ENCODE assay signal across 15 cellular contexts in genomic region chr5:170303564-170303963, GRCh38. TPM values are rescaled to one million over a fixed set of nuclear protein-coding genes. Genes with fewer than 3 reads are reported as not detected.
DNase-seq lines count a peak whose midpoint lies in the region; ATAC-seq, FAIRE-seq and TF ChIP-seq lines count a peak whose summit lies in the region.
"Had no signal": no experiment of that assay in that cellular context is flagged by ENCODE, and none has a peak within 500 bp of the region (broad histone marks: within the 10 kb centered on the region; RNA-seq: fewer than 3 reads in every experiment).

No MANE protein-coding gene starts in this region.

- TF ChIP-seq POLR2A in K562 (conservative IDR thresholded peaks at IDR 0.05) = no peak

- H3K9me2 ChIP-seq in OCI-LY7 (ENCODE audit: insufficient read depth, low read length) = no peaks in the 10 kb centered on the region

- CTCF ChIA-PET in OCI-LY7 (lab: Charles Lee; ENCODE audit: unreplicated experiment) (interaction anchor here (0.6 kb wide), 1 partner anchor 368 kb away, joined by 3 read pairs; no protein-coding TSS in a partner anchor), K562 (lab: Yijun Ruan, JAX; ENCODE audit: low intra/inter-chr PET ratio) (no interaction called here)

- TF ChIP-seq RAD21 in K562 (CRISPR knock-in tag; conservative IDR thresholded peaks at IDR 0.05 in 1 of 2, IDR thresholded peaks at IDR 0.05 in 1 of 2) = no peak

- H3K9me3 Mint-ChIP-seq in activated T-cell treated with anti-CD3 and anti-CD28 coated beads, Interleukin-2, amount 50 U/mL, for 24 hours = no peaks in the 10 kb centered on the region
- H3K9me3 Mint-ChIP-seq: memory B cell had no signal

- H3K27ac ChIP-seq in OCI-LY7 (ENCODE audit: low read depth, low read length, poor library complexity, severe bottlenecking) = peak overlapping the region; percentile 62
- H3K27ac ChIP-seq in K562 (ENCODE audit: extremely low read depth, low read depth, low read length) = peak overlapping the region; percentile 50; the same call in 2 of the 3 replicates
- peak overlapping the region; percentile 1 for H3K27ac ChIP-seq in subcutaneous abdominal adipose tissue (ENCODE audit: low read depth, low read length)

- H3K4me1 Mint-ChIP-seq in activated T-cell treated with anti-CD3 and anti-CD28 coated beads, Interleukin-2, amount 50 U/mL, for 24 hours (ENCODE audit: low read depth) = peaks cover 86% of the 10 kb centered on the region

- no peak for ATAC-seq in K562
- ATAC-seq: HCT116, Right ventricle myocardium inferior had no signal

- intact Hi-C loops in OCI-LY7 (cut with micrococcal nuclease; ENCODE audit: unreplicated experiment) (no loop called here), K562 (cut with micrococcal nuclease) (no loop called here)

- H3K4me2 ChIP-seq in OCI-LY7 (ENCODE audit: low read length) (peak overlapping the region; percentile 79), K562 (ENCODE audit: insufficient read depth, low read length) (peak overlapping the region; percentile 21; the same call in 1 of the 2 replicates)

- H3K9me3 ChIP-seq in OCI-LY7 (ENCODE audit: low read length) = no peaks in the 10 kb centered on the region
- H3K9me3 ChIP-seq in K562 (replicated peaks; ENCODE audit: control insufficient read depth, insufficient read depth, low read depth, low read length) = no peaks in the 10 kb centered on the region
- H3K9me3 ChIP-seq in subcutaneous abdominal adipose tissue (ENCODE audit: control insufficient read depth in 5 of 5, low read length in 5 of 5) = no peaks in the 10 kb centered on the region

- in situ Hi-C loops in K562 (cut with MboI) = no loop called here

- H3K4me3 ChIP-seq in OCI-LY7 (ENCODE audit: low read depth, low read length, poor library complexity, severe bottlenecking) (peak overlapping the region; percentile 50), K562 (no peak overlapping the region), subcutaneous abdominal adipose tissue (ENCODE audit: low read depth in 1 of 5, low read length in 5 of 5) (no peak overlapping the region)

- H3K4me3 Mint-ChIP-seq in activated T-cell treated with anti-CD3 and anti-CD28 coated beads, Interleukin-2, amount 50 U/mL, for 24 hours = peak overlapping the region; percentile 70

- no peak for DNase-seq in activated T-cell treated with anti-CD3 and anti-CD28 coated beads, Interleukin-2, amount 50 U/mL, for 24 hours
- DNase-seq in activated T-cell treated with anti-CD3 and anti-CD28 coated beads, Interleukin-2, amount 50 U/mL, for 1 hour = no peak
- DNase-seq in OCI-LY7 (ENCODE audit: low spot score) = no peak
- no peak for DNase-seq in K562 (ENCODE audit: extremely low read depth in 1 of 4, low spot score in 3 of 4)
- no peak for DNase-seq in DMS53 (lab: John Stamatoyannopoulos, UW)
- DNase-seq in NCI-H774 (lab: John Stamatoyannopoulos, UW) = no peak
- no peak for DNase-seq in NCI-H1105 (lab: John Stamatoyannopoulos, UW)
- DNase-seq: ACHN, NCI-H2029 treated with DMSO at 0.1 percent for 48 hours, occipital lobe had no signal

- TF ChIP-seq EP300 in K562 (IDR thresholded peaks at IDR 0.05; ENCODE audit: low read length) = no peak

- H2AFZ ChIP-seq in OCI-LY7 (ENCODE audit: low read length) = peak overlapping the region; percentile 82
- H2AFZ ChIP-seq in K562 (ENCODE audit: low read depth, low read length) = peak overlapping the region; percentile 76

- TF ChIP-seq CTCF in OCI-LY7 (conservative IDR thresholded peaks at IDR 0.05; ENCODE audit: low read length) (no peak), K562 (IDR thresholded peaks at IDR 0.05 in 2 of 3, conservative IDR thresholded peaks at IDR 0.05 in 1 of 3; ENCODE audit: insufficient read depth in 2 of 3, low read depth in 1 of 3, low read length in 3 of 3) (no peak)

- H3K27ac Mint-ChIP-seq in activated T-cell treated with anti-CD3 and anti-CD28 coated beads, Interleukin-2, amount 50 U/mL, for 24 hours = peak overlapping the region; percentile 95

- H3K36me3 ChIP-seq in OCI-LY7 (ENCODE audit: insufficient read depth, low read length) = no peaks in the 10 kb centered on the region
- no peaks in the 10 kb centered on the region for H3K36me3 ChIP-seq in K562 (ENCODE audit: control insufficient read depth, insufficient read depth, low read length)
- H3K36me3 ChIP-seq in subcutaneous abdominal adipose tissue (ENCODE audit: control insufficient read depth in 5 of 5, insufficient read depth in 5 of 5, low read length in 5 of 5) = no peaks in the 10 kb centered on the region

- H3K27me3 Mint-ChIP-seq in activated T-cell treated with anti-CD3 and anti-CD28 coated beads, Interleukin-2, amount 50 U/mL, for 24 hours = no peaks in the 10 kb centered on the region

- no TSS peak for BruUV-seq in OCI-LY7 (replicated peaks; lab: Mats Ljungman, UMichigan)
- BruUV-seq in K562 (replicated peaks; lab: Mats Ljungman, UMichigan) = no TSS peak

- no peaks in the 10 kb centered on the region for H3K9me1 ChIP-seq in K562 (ENCODE audit: control insufficient read depth, insufficient read depth, low read length)

- WGBS in K562 (ENCODE audit: insufficient coverage, low coverage, missing lambda C conversion rate) = 45% methylated on average over 8 of the region's 8 CpGs

- H3K36me3 Mint-ChIP-seq in activated T-cell treated with anti-CD3 and anti-CD28 coated beads, Interleukin-2, amount 50 U/mL, for 24 hours (ENCODE audit: low read depth) = no peaks in the 10 kb centered on the region
- H3K36me3 Mint-ChIP-seq: memory B cell had no signal

- no peak for FAIRE-seq in K562 (lab: Jason Lieb, UNC)

- peaks cover 36% of the 10 kb centered on the region for H3K4me1 ChIP-seq in OCI-LY7 (ENCODE audit: insufficient read depth, low read length, poor library complexity, severe bottlenecking)
- peaks cover 10 to 63% of the 10 kb centered on the region in 2 experiments for H3K4me1 ChIP-seq in K562 (replicated peaks in 1 of 2; ENCODE audit: control insufficient read depth in 2 of 2, insufficient read depth in 2 of 2, low read length in 2 of 2)
- H3K4me1 ChIP-seq in subcutaneous abdominal adipose tissue (ENCODE audit: control insufficient read depth in 5 of 5, insufficient read depth in 5 of 5, low read length in 5 of 5) = peaks cover 1 to 55% (median 31%) of the 10 kb centered on the region in 5 donors

- POLR2A ChIA-PET in OCI-LY7 (lab: Charles Lee) (interaction anchor here (0.8 to 2.3 kb wide), 6 partner anchors 10 to 30 kb away, joined by 3 to 9 read pairs (median 4); no protein-coding TSS in a partner anchor), K562 (lab: Yijun Ruan, JAX) (interaction anchor here (0.9 kb wide), 1 partner anchor 21 kb away, joined by 3 read pairs; no protein-coding TSS in a partner anchor)

- H3K9ac ChIP-seq in K562 (ENCODE audit: insufficient read depth in 1 of 2, low read depth in 2 of 2, low read length in 2 of 2) (no peak overlapping the region), subcutaneous abdominal adipose tissue (ENCODE audit: low read length in 5 of 5) (no peak overlapping the region)

- H3K79me2 ChIP-seq in OCI-LY7 (ENCODE audit: insufficient read depth, low read depth, low read length) (no peaks in the 10 kb centered on the region), K562 (ENCODE audit: control insufficient read depth, insufficient read depth, low read length) (no peaks in the 10 kb centered on the region)

- H3K27me3 ChIP-seq in K562 (ENCODE audit: control insufficient read depth in 2 of 2, insufficient read depth in 2 of 2, low read length in 2 of 2) (no peaks in the 10 kb centered on the region), subcutaneous abdominal adipose tissue (ENCODE audit: control insufficient read depth in 5 of 5, insufficient read depth in 4 of 5, low read length in 5 of 5) (no peaks in the 10 kb centered on the region)

- H4K20me1 ChIP-seq in OCI-LY7 (ENCODE audit: insufficient read depth, low read length) (no peaks in the 10 kb centered on the region), K562 (replicated peaks; ENCODE audit: control insufficient read depth, insufficient read depth, low read length) (no peaks in the 10 kb centered on the region)

TF ChIP-seq in K562, 482 proteins besides CTCF, POLR2A, EP300 and RAD21:
- TF ChIP-seq NKRF (IDR thresholded peaks at IDR 0.05; ENCODE audit: borderline replicate concordance) (no peak), ZEB2 (IDR thresholded peaks at IDR 0.05) (no peak), NR2C2 (CRISPR knock-in tag; IDR thresholded peaks at IDR 0.05) (no peak), NR2C2 (tag; IDR thresholded peaks at IDR 0.05) (0 out of 2 replicates have a peak, but pooled peaks have one; percentile 4)

RNA-seq across cellular contexts. Expression of gene LCP2, which starts 6.0 kb away (rescaled TPM):
- total RNA-seq in OCI-LY7 (2014; rRNA removed; shearing (Covaris generic)) = not detected in 2 replicates
- total RNA-seq in OCI-LY7 (2022) (2.6 and 3.1 TPM in 2 replicates), K562 (2014; rRNA removed) (10.6 and 10.7 TPM in 2 replicates), K562 (2014; rRNA removed; fragmentation: Illumina TruSeq; extraction: Trizol) (14.6 TPM in 2 replicates), K562 (2015; rRNA removed; fragmentation: Illumina TruSeq; extraction: Trizol) (18.6 and 19.4 TPM in 2 replicates), K562 (2021) (22.2 and 24.1 TPM in 2 replicates)
- 47.9 and 68.9 TPM in 2 replicates for total RNA-seq in K562 (2011; cell fraction: chromatin; rRNA removed; ENCODE audit: low replicate concordance)
- total RNA-seq in K562 (2011; cell fraction: nucleolus; rRNA removed) = 34.0 and 42.2 TPM in 2 replicates
- total RNA-seq in K562 (2011; cell fraction: nucleoplasm; rRNA removed) = 32.6 and 56.7 TPM in 2 replicates
- polyA plus RNA-seq in K562 (2011; rRNA removed) (28.5 and 42.2 TPM in 2 replicates), K562 (2014; fragmentation: Illumina TruSeq; extraction: Trizol) (23.6 and 31.3 TPM in 2 replicates), K562 (2014; fragmentation: Nextera tagmentation; extraction: Ambion mirVana) (1 to 10 TPM; 4.0 to 5.2 TPM), K562 (2014; rRNA removed) (12.6 and 14.1 TPM in 2 replicates)
- 17.2 and 28.3 TPM in 2 replicates for polyA plus RNA-seq in K562 (2011; cell fraction: cytosol; rRNA removed)
- polyA plus RNA-seq in K562 (2011; cell fraction: nucleus; rRNA removed) = 88.9 and 151 TPM in 2 replicates
- polyA plus RNA-seq in K562 (2012) = 30.9 and 61.7 TPM in 2 replicates
- polyA minus RNA-seq in K562 (2011; rRNA and poly(A)+ RNA removed) = 50.8 and 77.5 TPM in 2 replicates
- polyA minus RNA-seq in K562 (2011; cell fraction: cytosol; rRNA and poly(A)+ RNA removed) = 19.4 and 21.4 TPM in 2 replicates
- 96.3 and 210 TPM in 2 replicates for polyA minus RNA-seq in K562 (2011; cell fraction: nucleus; rRNA and poly(A)+ RNA removed)
- total RNA-seq: fibroblast of villous mesenchyme had no signal

Comparison
In these comparisons a context has a peak if more than half of its experiments do, and no peak if none do; other contexts are left out.
1. H3K27ac ChIP-seq: peak in every context shown above with its lines; median percentile 62 in OCI-LY7; 50 in K562; 1 in subcutaneous abdominal adipose tissue.